20 cellular contexts compared by ENCODE assay signal in the genomic region with DNA sequence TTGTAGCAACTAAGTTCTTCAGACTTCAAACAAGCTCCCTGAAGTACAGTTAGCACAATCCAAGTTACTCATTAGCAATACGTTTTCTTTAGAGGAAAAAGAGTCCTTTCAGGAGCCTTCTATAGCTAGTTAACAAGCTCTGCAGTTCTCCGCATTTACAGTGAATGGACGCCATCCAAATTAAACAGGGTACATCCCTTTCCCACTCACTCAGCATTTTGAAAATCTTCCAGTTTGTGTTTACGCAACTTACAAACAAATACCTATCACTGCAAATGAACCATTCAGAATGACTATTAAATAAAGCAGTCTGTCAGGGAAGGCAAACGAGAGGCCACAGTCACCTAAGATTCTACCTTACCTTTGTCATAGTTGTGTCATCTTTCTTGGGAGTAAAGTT.
DNase-seq lines count a peak whose midpoint lies in the region; ATAC-seq, FAIRE-seq and TF ChIP-seq lines count a peak whose summit lies in the region.
"Had no signal": no experiment of that assay in that cellular context is flagged by ENCODE, and none has a peak within 500 bp of the region (broad histone marks: within the 10 kb centered on the region; RNA-seq: fewer than 3 reads in every experiment).

No MANE protein-coding gene starts in this region.

- in situ Hi-C loops in HepG2 (cut with HindIII; ENCODE audit: extremely low pct_ligation_motif_present, low pct_unique_long_range_greater_than_20kb), result no loop called here

- TF ChIP-seq EP300 in HepG2 (IDR thresholded peaks at IDR 0.05; ENCODE audit: low read depth in 2 of 2, low read length in 2 of 2) (no peak), HepG2 (CRISPR knock-in tag; IDR thresholded peaks at IDR 0.05; ENCODE audit: borderline replicate concordance) (no peak)

- H3K79me2 ChIP-seq in HepG2 (ENCODE audit: insufficient read depth, low read length), result no peaks in the 10 kb centered on the region

- no peak for FAIRE-seq in HepG2 (lab: Jason Lieb, UNC)
- FAIRE-seq: TTC549 had no signal

- no peaks in the 10 kb centered on the region for H4K20me1 ChIP-seq in HepG2 (ENCODE audit: insufficient read depth, low read length)

- intact Hi-C loops in HepG2 (cut with micrococcal nuclease; ENCODE audit: unreplicated experiment) (no loop called here), colonic mucosa (cut with DNase I) (no loop called here), left lung (cut with DNase I) (no loop called here)

- TF ChIP-seq RAD21 in liver (IDR thresholded peaks at IDR 0.05), result peak; percentile 30 to 39
- no peak for TF ChIP-seq RAD21 in HepG2 (CRISPR knock-in tag; IDR thresholded peaks at IDR 0.05)

- no peak overlapping the region for H3K4me2 ChIP-seq in HepG2 (ENCODE audit: low read depth, low read length)

- CTCF ChIA-PET in HepG2 (lab: Yijun Ruan, JAX; ENCODE audit: low intra/inter-chr PET ratio, low total read pairs), result no interaction called here

- POLR2A ChIA-PET in HepG2 (lab: Yijun Ruan, JAX), result no interaction called here

- H3K4me1 ChIP-seq in liver (ENCODE audit: control insufficient read depth in 4 of 4, insufficient read depth in 4 of 4, low read length in 3 of 4), result peaks cover 0 to 12% (median 8%) of the 10 kb centered on the region in 4 donors
- H3K4me1 ChIP-seq in HepG2 (ENCODE audit: insufficient read depth, low read length), result peaks cover 9% of the 10 kb centered on the region
- H3K4me1 ChIP-seq in colonic mucosa, result no peaks in the 10 kb centered on the region
- H3K4me1 ChIP-seq in left lung, result peaks cover 0 to 4% of the 10 kb centered on the region in 2 donors
- H3K4me1 ChIP-seq: body of pancreas, upper lobe of left lung had no signal

- 35% methylated on average over 5 of the region's 5 CpGs for WGBS in liver
- 89% methylated on average over 5 of the region's 5 CpGs for WGBS in HepG2 (ENCODE audit: low lambda C conversion rate)

- H3K27me3 ChIP-seq in liver (ENCODE audit: control insufficient read depth in 4 of 4, insufficient read depth in 4 of 4, low read length in 3 of 4) (no peaks in the 10 kb centered on the region), HepG2 (ENCODE audit: control insufficient read depth in 1 of 2, insufficient read depth in 2 of 2, low read length in 2 of 2) (no peaks in the 10 kb centered on the region), colonic mucosa (no peaks in the 10 kb centered on the region), left lung (no peaks in the 10 kb centered on the region)
- H3K27me3 ChIP-seq: body of pancreas, dorsolateral prefrontal cortex, esophagus squamous epithelium, upper lobe of left lung had no signal

- BruUV-seq in HepG2 (replicated peaks; lab: Mats Ljungman, UMichigan), result no TSS peak

- H3K36me3 ChIP-seq in liver (ENCODE audit: control insufficient read depth in 4 of 4, insufficient read depth in 3 of 4, low read depth in 1 of 4, low read length in 3 of 4) (peaks cover 0 to 5% (median 1%) of the 10 kb centered on the region in 4 donors), HepG2 (replicated peaks in 1 of 2; ENCODE audit: control insufficient read depth in 1 of 2, insufficient read depth in 2 of 2, low read length in 2 of 2) (no peaks in the 10 kb centered on the region), colonic mucosa (no peaks in the 10 kb centered on the region), left lung (no peaks in the 10 kb centered on the region)

- H3K27ac ChIP-seq in liver (ENCODE audit: low read depth in 1 of 2, low read length in 2 of 2) (peak overlapping the region in 1 of 2 donors; percentile 21), HepG2 (ENCODE audit: extremely low read length, insufficient read depth, low read length) (no peak overlapping the region), colonic mucosa (no peak overlapping the region), left lung (peak overlapping the region; percentile 9 to 51)
- H3K27ac ChIP-seq: body of pancreas, dorsolateral prefrontal cortex had no signal

- peak overlapping the region in 1 of 2 donors; percentile 50 for H3K9ac ChIP-seq in liver (ENCODE audit: low read depth in 1 of 2, low read length in 2 of 2)
- no peak overlapping the region for H3K9ac ChIP-seq in HepG2 (ENCODE audit: insufficient read depth, low read depth, low read length)
- H3K9ac ChIP-seq in colonic mucosa (ENCODE audit: low read depth in 2 of 2, low read length in 2 of 2), result no peak overlapping the region

- H2AFZ ChIP-seq in HepG2 (ENCODE audit: low read length), result no peak overlapping the region

- TF ChIP-seq POLR2A in HepG2 (IDR thresholded peaks at IDR 0.05; ENCODE audit: insufficient read depth in 1 of 2, low read depth in 2 of 2, low read length in 2 of 2), result no peak

- H3K4me3 ChIP-seq in liver (ENCODE audit: low read depth in 1 of 3, low read length in 3 of 3) (no peak overlapping the region), HepG2 (replicated peaks in 1 of 3; ENCODE audit: insufficient read depth in 1 of 3, low read depth in 2 of 3, low read length in 3 of 3) (no peak overlapping the region), colonic mucosa (no peak overlapping the region), left lung (no peak overlapping the region)
- H3K4me3 ChIP-seq: body of pancreas, dorsolateral prefrontal cortex, esophagus squamous epithelium, upper lobe of left lung had no signal

- no peak for TF ChIP-seq CTCF in liver (IDR thresholded peaks at IDR 0.05; ENCODE audit: low read depth, low read length, missing input control)
- no peak for TF ChIP-seq CTCF in HepG2 (CRISPR knock-in tag; IDR thresholded peaks at IDR 0.05)
- TF ChIP-seq CTCF in colonic mucosa (IDR thresholded peaks at IDR 0.05), result no peak
- no peak for TF ChIP-seq CTCF in left lung (IDR thresholded peaks at IDR 0.05)

- H3K9me3 ChIP-seq in liver (ENCODE audit: control insufficient read depth in 4 of 4, low read length in 3 of 4) (no peaks in the 10 kb centered on the region), HepG2 (ENCODE audit: low read length) (no peaks in the 10 kb centered on the region), colonic mucosa (no peaks in the 10 kb centered on the region), left lung (no peaks in the 10 kb centered on the region)
- H3K9me3 ChIP-seq: body of pancreas, esophagus squamous epithelium, upper lobe of left lung had no signal

- no peak for DNase-seq in HepG2 (ENCODE audit: low spot score)
- peak; percentile 35 for DNase-seq in colonic mucosa
- DNase-seq in left lung, result no peak
- DNase-seq in midbrain (lab: John Stamatoyannopoulos, UW), result no peak
- no peak for DNase-seq in activated CD4-positive, alpha-beta T cell treated with anti-CD3 and anti-CD28 coated beads for 48 hours
- DNase-seq in NCI-H510A treated with DMSO at 0.1 percent for 48 hours (lab: John Stamatoyannopoulos, UW), result no peak
- no peak for DNase-seq in hippocampal formation (lab: John Stamatoyannopoulos, UW)
- DNase-seq: activated naive CD4-positive, alpha-beta T cell treated with anti-CD3 and anti-CD28 coated beads for 36 hours; body of pancreas; CD4-positive, alpha-beta memory T cell; dorsolateral prefrontal cortex; esophagus squamous epithelium; left ventricle myocardium superior; naive thymus-derived CD4-positive, alpha-beta T cell; NCI-H1048; RPMI8226; stimulated activated naive CD4-positive, alpha-beta T cell treated with Interleukin-2 at 50 U/mL for 16 hours; upper lobe of left lung had no signal

- no peak for ATAC-seq in HepG2
- ATAC-seq in left lung, result peak; percentile 91
- ATAC-seq: body of pancreas; left ventricle myocardium superior; naive thymus-derived CD4-positive, alpha-beta T cell had no signal

TF ChIP-seq in liver, 16 proteins besides CTCF, POLR2A, EP300 and RAD21 (continues in another document):
- peak; percentile 57 for TF ChIP-seq SP1 (IDR thresholded peaks at IDR 0.05)
- TF ChIP-seq HNF4A (conservative IDR thresholded peaks at IDR 0.05), result peak; percentile 60 to 64

TF ChIP-seq in HepG2, 621 proteins besides CTCF, POLR2A, EP300 and RAD21:
- TF ChIP-seq TMF1 (CRISPR knock-in tag; IDR thresholded peaks at IDR 0.05; ENCODE audit: low read depth) (no peak), CBX5 (CRISPR knock-in tag; IDR thresholded peaks at IDR 0.05; ENCODE audit: borderline replicate concordance) (no peak), HNRNPL (IDR thresholded peaks at IDR 0.05; ENCODE audit: low read depth, low read length) (no peak), CENPT (CRISPR knock-in tag; IDR thresholded peaks at IDR 0.05; ENCODE audit: low read depth) (no peak), ZNF446 (CRISPR knock-in tag; IDR thresholded peaks at IDR 0.05) (no peak), ZNF337 (CRISPR knock-in tag; IDR thresholded peaks at IDR 0.05; ENCODE audit: borderline replicate concordance, low read depth) (no peak), ZNF556 (CRISPR knock-in tag; IDR thresholded peaks at IDR 0.05; ENCODE audit: borderline replicate concordance) (no peak)

Comparison
In these comparisons a context has a peak if more than half of its experiments do, and no peak if none do; other contexts are left out.
1. H3K27ac ChIP-seq: peak in left lung (2 of 2); none in HepG2 (single experiment) and colonic mucosa (single experiment).